23 cellular contexts compared by ENCODE assay signal in genomic region chr3:131541288-131541687, GRCh38. TPM values are rescaled to one million over a fixed set of nuclear protein-coding genes. Genes with fewer than 3 reads are reported as not detected.
DNase-seq lines count a peak whose midpoint lies in the region; ATAC-seq and TF ChIP-seq lines count a peak whose summit lies in the region.
"Had no signal": no experiment of that assay in that cellular context is flagged by ENCODE, and none has a peak within 500 bp of the region (broad histone marks: within the 10 kb centered on the region; RNA-seq: fewer than 3 reads in every experiment).

No MANE protein-coding gene starts in this region.

- peak; percentile 45 for DNase-seq in ACHN
- DNase-seq in epithelial cell of proximal tubule (ENCODE audit: low read depth) = peak; percentile 82
- peak; percentile 88 for DNase-seq in kidney tubule cell (ENCODE audit: low spot score)
- DNase-seq in G401 (ENCODE audit: low spot score) = no peak
- no peak for DNase-seq in adrenal gland
- DNase-seq in GOT3 (lab: John Stamatoyannopoulos, UW) = no peak
- DNase-seq: AML-193; BE2C; Calu3; CD4-positive, alpha-beta T cell; CD8-positive, alpha-beta memory T cell; DMS153; DND-41; GDM1; HFFc6 had no signal

- peaks cover 19% of the 10 kb centered on the region for H3K4me1 Mint-ChIP-seq in nephron
- H3K4me1 Mint-ChIP-seq: CD14-positive monocyte; CD8-positive, alpha-beta memory T cell had no signal

- H3K4me1 ChIP-seq in adrenal gland (replicated peaks in 1 of 2) = peaks cover 7 to 10% of the 10 kb centered on the region in 2 donors
- H3K4me1 ChIP-seq: BLaER1 treated with 17β-estradiol and CSF1 and Interleukin-3, amounts not matched to agents 10 nM and 100 nM; HAP-1 had no signal

- no peaks in the 10 kb centered on the region for H3K27me3 ChIP-seq in adrenal gland
- H3K27me3 ChIP-seq: BE2C; BLaER1 treated with 17β-estradiol and CSF1 and Interleukin-3, amounts not matched to agents 10 nM and 100 nM had no signal

- no peak overlapping the region for H3K4me3 Mint-ChIP-seq in nephron
- H3K4me3 Mint-ChIP-seq: CD14-positive monocyte; CD4-positive, alpha-beta T cell; CD8-positive, alpha-beta memory T cell; GM23338; HFFc6 had no signal

- WGBS in adrenal gland, 4 donors = 87 to 96% (median 90%) methylated on average over 1 of the region's 1 CpG

- no peaks in the 10 kb centered on the region for H3K9me3 ChIP-seq in adrenal gland (replicated peaks in 1 of 3)
- H3K9me3 ChIP-seq: BLaER1 treated with 17β-estradiol and CSF1 and Interleukin-3, amounts not matched to agents 10 nM and 100 nM; HAP-1 had no signal

- TF ChIP-seq CTCF in epithelial cell of proximal tubule (conservative IDR thresholded peaks at IDR 0.05; ENCODE audit: low read depth, low read length) (no peak), nephron (IDR thresholded peaks at IDR 0.05; ENCODE audit: unreplicated experiment in 3 of 3) (no peak), adrenal gland (IDR thresholded peaks at IDR 0.05) (no peak)

- no peaks in the 10 kb centered on the region for H3K27me3 Mint-ChIP-seq in nephron (ENCODE audit: low read depth)

- no peaks in the 10 kb centered on the region for H3K36me3 ChIP-seq in adrenal gland (replicated peaks in 1 of 2)
- H3K36me3 ChIP-seq: BE2C; BLaER1 treated with 17β-estradiol and CSF1 and Interleukin-3, amounts not matched to agents 10 nM and 100 nM; HAP-1 had no signal

- H3K9me3 Mint-ChIP-seq in nephron = no peaks in the 10 kb centered on the region
- H3K9me3 Mint-ChIP-seq: CD14-positive monocyte; CD4-positive, alpha-beta T cell; CD8-positive, alpha-beta memory T cell; GM23338; HFFc6 had no signal

- no peak for TF ChIP-seq POLR2A in adrenal gland (IDR thresholded peaks at IDR 0.05)

- no peak for ATAC-seq in activated CD4-positive, CD25-positive, alpha-beta regulatory T cell treated with anti-CD3 and anti-CD28 coated beads, Interleukin-2, amount 50 U/mL, for 24 hours
- ATAC-seq: GM12878, GM23338 had no signal

- peak overlapping the region in 2 of 3 experiments; percentile 43 to 52 for H3K27ac Mint-ChIP-seq in nephron
- H3K27ac Mint-ChIP-seq: CD14-positive monocyte; CD4-positive, alpha-beta T cell; CD8-positive, alpha-beta memory T cell; GM23338; HFFc6 had no signal

- no peak overlapping the region for H3K4me3 ChIP-seq in epithelial cell of proximal tubule (ENCODE audit: low read depth, low read length)
- no peak overlapping the region for H3K4me3 ChIP-seq in adrenal gland
- H3K4me3 ChIP-seq: BLaER1 treated with 17β-estradiol and CSF1 and Interleukin-3, amounts not matched to agents 10 nM and 100 nM; GM12878; GM23338; HAP-1 had no signal

- H3K36me3 Mint-ChIP-seq in nephron (ENCODE audit: low read depth) = no peaks in the 10 kb centered on the region
- H3K36me3 Mint-ChIP-seq: CD14-positive monocyte; CD8-positive, alpha-beta memory T cell had no signal

- intact Hi-C loops in adrenal gland (cut with DNase I) = no loop called here

- H3K27ac ChIP-seq in adrenal gland = no peak overlapping the region
- H3K27ac ChIP-seq: 22Rv1; BLaER1 treated with 17β-estradiol and CSF1 and Interleukin-3, amounts not matched to agents 10 nM and 100 nM had no signal

- in situ Hi-C loops in ACHN (cut with HindIII; ENCODE audit: low pct_ligation_motif_present, low pct_unique_long_range_greater_than_20kb, low sequenced_read_pairs) = no loop called here
- in situ Hi-C loops in G401 (cut with HindIII; ENCODE audit: low sequenced_read_pairs) = no loop called here

RNA-seq across cellular contexts. Expression of gene MRPL3, which starts 38.5 kb away (rescaled TPM):
- total RNA-seq in epithelial cell of proximal tubule = 149 and 181 TPM in 2 replicates
- 230 and 293 TPM in 2 replicates for total RNA-seq in G401 (2014; rRNA removed; shearing (Covaris generic))
- 10 to 100 TPM; 48.4 to 96.1 (median 70.6) TPM for total RNA-seq in adrenal gland
- polyA plus RNA-seq in adrenal gland = 100 to 1,000 TPM in 1 of 3 donors, 10 to 100 TPM in 2; 50.0 to 195 (median 62.6) TPM

Comparison
In these comparisons a context has a peak if more than half of its experiments do, and no peak if none do; other contexts are left out.
1. DNase-seq: peak in ACHN (single experiment), epithelial cell of proximal tubule (single experiment) and kidney tubule cell (single experiment); none in G401 (single experiment), adrenal gland (0 of 7) and GOT3 (single experiment).